14 cellular contexts compared by ENCODE assay signal in the genomic region with DNA sequence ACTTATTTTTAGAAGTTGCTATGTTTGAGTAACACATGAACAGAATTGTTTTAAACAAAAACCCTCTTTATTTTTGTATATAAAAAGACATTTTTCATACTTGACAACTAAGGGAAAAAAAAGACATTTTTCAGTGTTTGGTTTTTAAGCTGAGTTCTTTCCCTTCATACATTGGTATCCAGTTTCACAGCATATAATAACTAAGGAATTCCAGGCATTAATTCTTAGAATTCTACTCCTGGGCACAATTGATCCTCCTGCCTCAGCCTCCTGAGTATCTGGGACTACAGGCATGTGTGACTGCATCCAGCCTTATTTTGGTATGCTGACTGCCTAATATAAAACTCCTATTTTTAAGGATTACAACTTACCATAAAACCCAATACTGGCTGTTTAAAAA. TPM values are rescaled to one million over a fixed set of nuclear protein-coding genes. Genes with fewer than 3 reads are reported as not detected.
A peak's percentile ranks its signal among the peaks of the same experiment; 100 is the strongest.
DNase-seq lines count a peak whose midpoint lies in the region; ATAC-seq, FAIRE-seq and TF ChIP-seq lines count a peak whose summit lies in the region.
"Had no signal": no experiment of that assay in that cellular context is flagged by ENCODE, and none has a peak within 500 bp of the region (broad histone marks: within the 10 kb centered on the region; RNA-seq: fewer than 3 reads in every experiment).

No MANE protein-coding gene starts in this region.

- H3K4me2 ChIP-seq in A549, result peak overlapping the region; percentile 4; the same call in 1 of the 3 replicates
- peak overlapping the region; percentile 37 for H3K4me2 ChIP-seq in HCT116 (ENCODE audit: low read length)

- no peak overlapping the region for H3K27ac ChIP-seq in A549
- no peak overlapping the region for H3K27ac ChIP-seq in HCT116 (ENCODE audit: low read depth, low read length)
- no peak overlapping the region for H3K27ac ChIP-seq in left ventricle myocardium inferior (replicated peaks)
- no peak overlapping the region for H3K27ac ChIP-seq in left lung
- H3K27ac ChIP-seq: ovary had no signal

- CTCF ChIA-PET in A549 (lab: Yijun Ruan, JAX), result interaction anchor here (0.6 to 1.9 kb wide), 5 partner anchors 8 to 194 kb away, joined by 3 to 8 read pairs (median 4); no protein-coding TSS in a partner anchor
- CTCF ChIA-PET in HCT116 (lab: Charles Lee), result interaction anchor here (1.2 kb wide), 1 partner anchor 12 kb away, joined by 4 read pairs; no protein-coding TSS in a partner anchor

- H2AFZ ChIP-seq in HCT116 (ENCODE audit: low read depth, low read length, poor library complexity, severe bottlenecking), result peak overlapping the region; percentile 98

- TF ChIP-seq RAD21 in A549 (conservative IDR thresholded peaks at IDR 0.05 in 1 of 2, IDR thresholded peaks at IDR 0.05 in 1 of 2) (no peak), HCT116 (IDR thresholded peaks at IDR 0.05; ENCODE audit: low read depth) (no peak)

- no peak for DNase-seq in A549 (ENCODE audit: low read depth in 1 of 2, low spot score in 1 of 2)
- DNase-seq in HCT116 (ENCODE audit: low read depth, low spot score), result no peak
- DNase-seq in adipocyte (ENCODE audit: low read depth), result peak; percentile 72
- peak; percentile 20 for DNase-seq in fibroblast of villous mesenchyme (ENCODE audit: low read depth)
- DNase-seq in stimulated activated CD4-positive, alpha-beta T cell treated with anti-CD3 and anti-CD28 coated beads, Interleukin-2, amount 100 ng/mL, for 24 hours, result no peak
- no peak for DNase-seq in left ventricle myocardium inferior
- DNase-seq in left lung, result no peak
- DNase-seq: erythroblast, NCI-H2171 treated with DMSO at 0.1 percent for 48 hours, ovary had no signal

- no peaks in the 10 kb centered on the region for H3K27me3 ChIP-seq in HCT116 (ENCODE audit: insufficient read depth, low read length)
- H3K27me3 ChIP-seq in adipocyte (replicated peaks; ENCODE audit: control insufficient read depth, insufficient read depth, low read length), result no peaks in the 10 kb centered on the region
- H3K27me3 ChIP-seq in left ventricle myocardium inferior (ENCODE audit: low read depth), result no peaks in the 10 kb centered on the region
- no peaks in the 10 kb centered on the region for H3K27me3 ChIP-seq in left lung
- H3K27me3 ChIP-seq: ovary had no signal

- H3K36me3 ChIP-seq in HCT116 (ENCODE audit: control insufficient read depth in 1 of 2, insufficient read depth in 2 of 2, low read length in 2 of 2) (no peaks in the 10 kb centered on the region), adipocyte (ENCODE audit: control insufficient read depth, insufficient read depth, low read length, severe bottlenecking) (no peaks in the 10 kb centered on the region), left ventricle myocardium inferior (no peaks in the 10 kb centered on the region), left lung (no peaks in the 10 kb centered on the region)
- H3K36me3 ChIP-seq: ovary had no signal

- H3K9me2 ChIP-seq in HCT116 (ENCODE audit: insufficient read depth), result no peaks in the 10 kb centered on the region

- RAD21 ChIA-PET in HCT116 (lab: Charles Lee; ENCODE audit: low non-redundant PET in 1 of 2, low total read pairs in 2 of 2, uncharacterized antibody in 2 of 2, unreplicated experiment in 2 of 2), result no interaction called here

- H3K4me3 ChIP-seq in A549, result no peak overlapping the region
- no peak overlapping the region for H3K4me3 ChIP-seq in HCT116 (replicated peaks in 1 of 2; ENCODE audit: low read depth in 1 of 2, low read length in 2 of 2)
- no peak overlapping the region for H3K4me3 ChIP-seq in adipocyte (ENCODE audit: low read length)
- H3K4me3 ChIP-seq in fibroblast of villous mesenchyme (ENCODE audit: low read depth, low read length), result no peak overlapping the region
- no peak overlapping the region for H3K4me3 ChIP-seq in left ventricle myocardium inferior
- no peak overlapping the region for H3K4me3 ChIP-seq in left lung
- H3K4me3 ChIP-seq: ovary had no signal

- no peaks in the 10 kb centered on the region for H4K20me1 ChIP-seq in HCT116 (ENCODE audit: insufficient read depth)

- no peaks in the 10 kb centered on the region for H3K79me2 ChIP-seq in HCT116 (ENCODE audit: insufficient read depth, low read length)

- H3K4me1 ChIP-seq in A549 (peaks cover 9% of the 10 kb centered on the region), HCT116 (ENCODE audit: control insufficient read depth in 1 of 2, insufficient read depth in 2 of 2, low read length in 2 of 2) (peaks cover 0 to 12% of the 10 kb centered on the region in 2 experiments; a peak in 2 of 4 replicates), adipocyte (ENCODE audit: control insufficient read depth, insufficient read depth, low read length) (peaks cover 7% of the 10 kb centered on the region), left ventricle myocardium inferior (no peaks in the 10 kb centered on the region), left lung (no peaks in the 10 kb centered on the region)

- no TSS peak for BruUV-seq in HCT116 (replicated peaks; lab: Mats Ljungman, UMichigan)

- POLR2A ChIA-PET in A549 (lab: Yijun Ruan, JAX) (interaction anchor here (0.6 to 1.2 kb wide), 2 partner anchors 8 to 20 kb away, joined by 3 read pairs; a partner anchor contains a TSS), HCT116 (lab: Charles Lee) (no interaction called here)

- H3K9ac ChIP-seq in HCT116 (ENCODE audit: low read length) (no peak overlapping the region), adipocyte (ENCODE audit: low read length) (no peak overlapping the region)

- no peak for TF ChIP-seq CTCF in A549 (IDR thresholded peaks at IDR 0.05)
- no peak for TF ChIP-seq CTCF in HCT116 (IDR thresholded peaks at IDR 0.05 in 2 of 3, conservative IDR thresholded peaks at IDR 0.05 in 1 of 3; ENCODE audit: borderline replicate concordance in 1 of 3, insufficient read depth in 1 of 3, low read depth in 2 of 3, low read length in 2 of 3)
- TF ChIP-seq CTCF in fibroblast of villous mesenchyme (IDR thresholded peaks at IDR 0.05; ENCODE audit: insufficient read depth, low read depth, low read length), result no peak
- no peak for TF ChIP-seq CTCF in left ventricle myocardium inferior (IDR thresholded peaks at IDR 0.05; ENCODE audit: borderline replicate concordance)
- TF ChIP-seq CTCF in left lung (IDR thresholded peaks at IDR 0.05), result no peak

- TF ChIP-seq POLR2A in A549 (IDR thresholded peaks at IDR 0.05; ENCODE audit: low read length) (no peak), HCT116 (IDR thresholded peaks at IDR 0.05; ENCODE audit: borderline replicate concordance, extremely low read depth, insufficient read depth, insufficient read length) (no peak)

- TF ChIP-seq EP300 in A549 (IDR thresholded peaks at IDR 0.05), result no peak

- ATAC-seq in A549 (no peak), HCT116 (peak; percentile 36; the same call in 1 of the 2 replicates), HG03175 (IDR thresholded peaks at IDR 0.05; ENCODE audit: unreplicated experiment) (no peak), left lung (no peak)

- H3K9me3 ChIP-seq in A549 (no peaks in the 10 kb centered on the region), HCT116 (ENCODE audit: control insufficient read depth in 1 of 2, insufficient read depth in 1 of 2, low read depth in 1 of 2, low read length in 2 of 2) (no peaks in the 10 kb centered on the region), adipocyte (ENCODE audit: control insufficient read depth, low read length) (no peaks in the 10 kb centered on the region), left ventricle myocardium inferior (replicated peaks) (no peaks in the 10 kb centered on the region), left lung (no peaks in the 10 kb centered on the region)
- H3K9me3 ChIP-seq: ovary had no signal

- FAIRE-seq in A549 (lab: Jason Lieb, UNC), result no peak

- intact Hi-C loops in HCT116 (cut with micrococcal nuclease) (no loop called here), left ventricle myocardium inferior (cut with micrococcal nuclease) (no loop called here), left lung (cut with DNase I) (no loop called here)

TF ChIP-seq in A549, 52 proteins besides CTCF, POLR2A, EP300 and RAD21:
- TF ChIP-seq JUN (IDR thresholded peaks at IDR 0.05) (no peak), CHD2 (IDR thresholded peaks at IDR 0.05; ENCODE audit: low read length, partially characterized antibody) (no peak)

TF ChIP-seq in HCT116, 20 proteins besides CTCF, POLR2A, EP300 and RAD21 (continues in another document):
- TF ChIP-seq, protein P1, sequence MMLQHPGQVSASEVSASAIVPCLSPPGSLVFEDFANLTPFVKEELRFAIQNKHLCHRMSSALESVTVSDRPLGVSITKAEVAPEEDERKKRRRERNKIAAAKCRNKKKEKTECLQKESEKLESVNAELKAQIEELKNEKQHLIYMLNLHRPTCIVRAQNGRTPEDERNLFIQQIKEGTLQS (IDR thresholded peaks at IDR 0.05), result no peak
- TF ChIP-seq, protein P2, sequence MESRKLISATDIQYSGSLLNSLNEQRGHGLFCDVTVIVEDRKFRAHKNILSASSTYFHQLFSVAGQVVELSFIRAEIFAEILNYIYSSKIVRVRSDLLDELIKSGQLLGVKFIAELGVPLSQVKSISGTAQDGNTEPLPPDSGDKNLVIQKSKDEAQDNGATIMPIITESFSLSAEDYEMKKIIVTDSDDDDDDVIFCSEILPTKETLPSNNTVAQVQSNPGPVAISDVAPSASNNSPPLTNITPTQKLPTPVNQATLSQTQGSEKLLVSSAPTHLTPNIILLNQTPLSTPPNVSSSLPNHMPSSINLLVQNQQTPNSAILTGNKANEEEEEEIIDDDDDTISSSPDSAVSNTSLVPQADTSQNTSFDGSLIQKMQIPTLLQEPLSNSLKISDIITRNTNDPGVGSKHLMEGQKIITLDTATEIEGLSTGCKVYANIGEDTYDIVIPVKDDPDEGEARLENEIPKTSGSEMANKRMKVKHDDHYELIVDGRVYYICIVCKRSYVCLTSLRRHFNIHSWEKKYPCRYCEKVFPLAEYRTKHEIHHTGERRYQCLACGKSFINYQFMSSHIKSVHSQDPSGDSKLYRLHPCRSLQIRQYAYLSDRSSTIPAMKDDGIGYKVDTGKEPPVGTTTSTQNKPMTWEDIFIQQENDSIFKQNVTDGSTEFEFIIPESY (IDR thresholded peaks at IDR 0.05; ENCODE audit: extremely low read depth, insufficient replicate concordance, low read length), result no peak
- TF ChIP-seq, protein P3, sequence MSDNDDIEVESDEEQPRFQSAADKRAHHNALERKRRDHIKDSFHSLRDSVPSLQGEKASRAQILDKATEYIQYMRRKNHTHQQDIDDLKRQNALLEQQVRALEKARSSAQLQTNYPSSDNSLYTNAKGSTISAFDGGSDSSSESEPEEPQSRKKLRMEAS (IDR thresholded peaks at IDR 0.05), result no peak
- TF ChIP-seq EGR1 (IDR thresholded peaks at IDR 0.05; ENCODE audit: low read depth) (no peak), EZH2 (IDR thresholded peaks at IDR 0.05) (no peak), CBX3 (IDR thresholded peaks at IDR 0.05; ENCODE audit: low read depth) (no peak)

RNA-seq across cellular contexts. Expression of a gene that starts 8.4 kb away (rescaled TPM):
- polyA plus RNA-seq in A549 (2011; rRNA removed) (0.04 TPM in 1 of 2 replicates, not detected in the other), A549 (2017; fragmentation: RNase III; extraction: RNeasy Plus Mini Kit Qiagen cat#74134 plus additional on column Dnase treatment) (0.04 TPM in 1 of 3 replicates, not detected in the others)
- polyA plus RNA-seq in A549 (2012; cell fraction: cytosol; rRNA removed), result 0.01 TPM in 1 of 2 replicates, not detected in the other
- polyA plus RNA-seq in A549 (2012; cell fraction: nucleus; rRNA removed), result not detected in 2 replicates
- polyA minus RNA-seq in A549 (2011; rRNA and poly(A)+ RNA removed), result not detected in 2 replicates
- total RNA-seq in HCT116 (2021; ENCODE audit: unreplicated experiment) (not detected), fibroblast of villous mesenchyme (under 0.01 TPM in 1 of 2 replicates, not detected in the other), left ventricle myocardium inferior (not detected), left lung (not detected)
- not detected in 2 replicates for polyA plus RNA-seq in HCT116 (2012)
- total RNA-seq: cerebellum, HT-29, ovary, temporal lobe had no signal
- polyA plus RNA-seq: ovary had no signal

Comparison
In these comparisons a context has a peak if more than half of its experiments do, and no peak if none do; other contexts are left out.
1. DNase-seq: peak in adipocyte (single experiment) and fibroblast of villous mesenchyme (single experiment); none in A549 (0 of 2), HCT116 (single experiment), stimulated activated CD4-positive, alpha-beta T cell treated with anti-CD3 and anti-CD28 coated beads, Interleukin-2, amount 100 ng/mL, for 24 hours (0 of 2), left ventricle myocardium inferior (single experiment) and left lung (0 of 2).